ENCODE assay signal across 9 cellular contexts in genomic region chr3:25663324-25664065, GRCh38. TPM values are rescaled to one million over a fixed set of nuclear protein-coding genes. Genes with fewer than 3 reads are reported as not detected.
DNase-seq lines count a peak whose midpoint lies in the region; ATAC-seq, FAIRE-seq and TF ChIP-seq lines count a peak whose summit lies in the region.
"Had no signal": no experiment of that assay in that cellular context is flagged by ENCODE, and none has a peak within 500 bp of the region (broad histone marks: within the 10 kb centered on the region; RNA-seq: fewer than 3 reads in every experiment).

No MANE protein-coding gene starts in this region.

- POLR2A ChIA-PET in RWPE1 (lab: Yijun Ruan, JAX; ENCODE audit: low non-redundant PET): interaction anchor here (0.6 kb wide), 1 partner anchor 119 kb away, joined by 3 read pairs; no protein-coding TSS in a partner anchor

- H3K4me3 ChIP-seq in body of pancreas: peak overlapping the region; percentile 48 to 61

- no peaks in the 10 kb centered on the region for H3K36me3 ChIP-seq in body of pancreas (replicated peaks in 1 of 2; ENCODE audit: insufficient read depth in 1 of 2, low read depth in 2 of 2)

- ATAC-seq in GM21381 (IDR thresholded peaks at IDR 0.05; ENCODE audit: unreplicated experiment) (peak; percentile 19), body of pancreas (no peak)
- peak; percentile 25 for ATAC-seq in stimulated activated effector memory CD8-positive, alpha-beta T cell treated with anti-CD3 and anti-CD28 coated beads, Interleukin-12 subunit alpha, Interleukin-12 subunit beta, amount 100 ng/mL, for 72 hours

- H3K27ac ChIP-seq in RWPE1 (peak overlapping the region; percentile 92), body of pancreas (peak overlapping the region; percentile 87 to 98 (median 94))

- intact Hi-C loops in body of pancreas (cut with DNase I): no loop called here

- TF ChIP-seq POLR2A in body of pancreas (IDR thresholded peaks at IDR 0.05): no peak

- H3K9me3 Mint-ChIP-seq in stimulated activated effector memory CD8-positive, alpha-beta T cell treated with anti-CD3 and anti-CD28 coated beads, Interleukin-12 subunit alpha, Interleukin-12 subunit beta, amount 100 ng/mL, for 72 hours: no peaks in the 10 kb centered on the region

- 0 to 1% methylated on average over 24 of the region's 24 CpGs for WGBS in body of pancreas, 2 donors

- FAIRE-seq in RCC 7860 (lab: Jason Lieb, UNC): no peak
- FAIRE-seq: endometrium had no signal

- peak overlapping the region; percentile 99 for H3K27ac Mint-ChIP-seq in stimulated activated effector memory CD8-positive, alpha-beta T cell treated with anti-CD3 and anti-CD28 coated beads, Interleukin-12 subunit alpha, Interleukin-12 subunit beta, amount 100 ng/mL, for 72 hours

- peaks cover 47% of the 10 kb centered on the region for H3K4me1 Mint-ChIP-seq in stimulated activated effector memory CD8-positive, alpha-beta T cell treated with anti-CD3 and anti-CD28 coated beads, Interleukin-12 subunit alpha, Interleukin-12 subunit beta, amount 100 ng/mL, for 72 hours

- in situ Hi-C loops in G401 (cut with HindIII; ENCODE audit: low sequenced_read_pairs): no loop called here

- peak overlapping the region; percentile 97 for H3K4me3 Mint-ChIP-seq in stimulated activated effector memory CD8-positive, alpha-beta T cell treated with anti-CD3 and anti-CD28 coated beads, Interleukin-12 subunit alpha, Interleukin-12 subunit beta, amount 100 ng/mL, for 72 hours

- peaks cover 20% of the 10 kb centered on the region for H3K36me3 Mint-ChIP-seq in stimulated activated effector memory CD8-positive, alpha-beta T cell treated with anti-CD3 and anti-CD28 coated beads, Interleukin-12 subunit alpha, Interleukin-12 subunit beta, amount 100 ng/mL, for 72 hours

- peak; percentile 54 for DNase-seq in G401 (ENCODE audit: low spot score)
- peak; percentile 24 for DNase-seq in HS-27A (ENCODE audit: low read depth)
- no peak for DNase-seq in RWPE1 (ENCODE audit: low spot score)
- peak; percentile 19 to 52 (median 42) for DNase-seq in body of pancreas
- DNase-seq in kidney glomerular epithelial cell (lab: John Stamatoyannopoulos, UW): peak; percentile 54
- no peak for DNase-seq in stimulated activated effector memory CD8-positive, alpha-beta T cell treated with anti-CD3 and anti-CD28 coated beads, Interleukin-12 subunit alpha, Interleukin-12 subunit beta, amount 100 ng/mL, for 72 hours (ENCODE audit: low spot score in 2 of 2)
- DNase-seq in RCC 7860 (ENCODE audit: low spot score): no peak

- no peaks in the 10 kb centered on the region for H3K27me3 ChIP-seq in body of pancreas

- CTCF ChIA-PET in RWPE1 (lab: Yijun Ruan, JAX): no interaction called here

- H3K4me1 ChIP-seq in body of pancreas: peaks cover 45% of the 10 kb centered on the region

- no peaks in the 10 kb centered on the region for H3K9me3 ChIP-seq in body of pancreas

- TF ChIP-seq CTCF in RWPE1 (conservative IDR thresholded peaks at IDR 0.05; ENCODE audit: low read depth): no peak
- TF ChIP-seq CTCF in body of pancreas (IDR thresholded peaks at IDR 0.05): no peak

RNA-seq across cellular contexts. Expression of gene TOP2B, which starts 1.2 kb away (rescaled TPM):
- total RNA-seq in G401 (2014; rRNA removed; shearing (Covaris generic)): 63.3 and 122 TPM in 2 replicates
- total RNA-seq in body of pancreas: 10 to 100 TPM; 52.7 to 83.1 TPM

Comparison
In these comparisons a context has a peak if more than half of its experiments do, and no peak if none do; other contexts are left out.
1. DNase-seq: peak in G401 (single experiment), HS-27A (single experiment), body of pancreas (4 of 4) and kidney glomerular epithelial cell (single experiment); none in RWPE1 (single experiment), stimulated activated effector memory CD8-positive, alpha-beta T cell treated with anti-CD3 and anti-CD28 coated beads, Interleukin-12 subunit alpha, Interleukin-12 subunit beta, amount 100 ng/mL, for 72 hours (0 of 2) and RCC 7860 (single experiment).